Comparison of ENCODE assay signal across 29 cellular contexts in genomic region chr3:143469159-143469558, GRCh38.
"Had no signal": no experiment of that assay in that cellular context is flagged by ENCODE, and none has a peak within 500 bp of the region (broad histone marks: within the 10 kb centered on the region; RNA-seq: fewer than 3 reads in every experiment).

No MANE protein-coding gene starts in this region.

- H3K4me2 ChIP-seq: neural progenitor cell, smooth muscle cell had no signal

- H3K27me3 ChIP-seq: neural progenitor cell, ovary, spleen, thyroid gland, tibial nerve, upper lobe of left lung, vagina had no signal

- H3K9me3 ChIP-seq: ovary, psoas muscle, spleen, thoracic aorta, thyroid gland, tibial nerve, upper lobe of left lung, vagina had no signal

- DNase-seq: naive thymus-derived CD4-positive, alpha-beta T cell; natural killer cell; occipital lobe; ovary; posterior cingulate gyrus; psoas muscle; right cardiac atrium; spleen; stimulated activated CD4-positive, alpha-beta T cell treated with anti-CD3 and anti-CD28 coated beads, Interleukin-12 subunit alpha, Interleukin-12 subunit beta, amount 100 ng/mL, for 4 hours; stimulated activated CD4-positive, alpha-beta T cell treated with anti-CD3 and anti-CD28 coated beads, Interleukin-1b, Interleukin-23, amount 100 ng/mL, for 48 hours; stimulated activated CD4-positive, alpha-beta T cell treated with anti-CD3 and anti-CD28 coated beads, Interleukin-4, amount 100 ng/mL, for 1 hour; stimulated activated CD4-positive, alpha-beta T cell treated with anti-CD3 and anti-CD28 coated beads, Interleukin-4, amount 100 ng/mL, for 4 hours; stimulated activated CD8-positive, alpha-beta memory T cell treated with anti-CD3 and anti-CD28 coated beads, Interleukin-4, amount 100 ng/mL, for 48 hours; stimulated activated naive CD4-positive, alpha-beta T cell; stimulated activated naive CD8-positive, alpha-beta T cell treated with anti-CD3 and anti-CD28 coated beads, Interleukin-15, amount 100 ng/mL, for 72 hours; stimulated activated naive CD8-positive, alpha-beta T cell treated with anti-CD3 and anti-CD28 coated beads, Interleukin-15, Interleukin-2, amounts not matched to agents 100 U/mL and 50 U/mL, for 24 hours; thyroid gland; trophoblast cell; upper lobe of left lung had no signal

- H3K36me3 ChIP-seq: neural progenitor cell, ovary, thyroid gland, vagina had no signal

- H3K79me2 ChIP-seq: parathyroid adenoma had no signal

- H3K4me3 ChIP-seq: neural progenitor cell, ovary, psoas muscle, skin epidermis, smooth muscle cell, spleen, thoracic aorta, thyroid gland, tibial nerve, upper lobe of left lung, vagina had no signal

- H3K9ac ChIP-seq: neural progenitor cell, parathyroid adenoma had no signal

- FAIRE-seq: urothelium cell line had no signal

- H3K4me1 ChIP-seq: neural progenitor cell, parathyroid adenoma, psoas muscle, thyroid gland, tibial nerve, upper lobe of left lung, vagina had no signal

- ATAC-seq: naive thymus-derived CD4-positive, alpha-beta T cell; natural killer cell; psoas muscle; right cardiac atrium; sciatic nerve; stimulated activated memory B cell treated with anti-CD40 and anti-IgM and Interleukin-4, amounts not matched to agents 10 μg/mL and 1 μg/mL and 100 μg/mL, for 72 hours; stimulated activated naive CD8-positive, alpha-beta T cell treated with anti-CD3 and anti-CD28 coated beads, Interleukin-15, amount 100 ng/mL, for 72 hours; stimulated activated naive CD8-positive, alpha-beta T cell treated with anti-CD3 and anti-CD28 coated beads, Interleukin-15, Interleukin-2, amounts not matched to agents 100 U/mL and 50 U/mL, for 24 hours had no signal

- H3K27ac ChIP-seq: neural progenitor cell, ovary, parathyroid adenoma, psoas muscle, skin epidermis, spleen, thoracic aorta, thyroid gland, tibial nerve, upper lobe of left lung, vagina had no signal

- H2AFZ ChIP-seq: neural progenitor cell, parathyroid adenoma had no signal
